Comparison of ENCODE assay signal across 8 cellular contexts in genomic region chr3:15292765-15293522, GRCh38. TPM values are rescaled to one million over a fixed set of nuclear protein-coding genes. Genes with fewer than 3 reads are reported as not detected.
DNase-seq lines count a peak whose midpoint lies in the region; ATAC-seq and TF ChIP-seq lines count a peak whose summit lies in the region.

No MANE protein-coding gene starts in this region.

- no peak overlapping the region for H2BK15ac ChIP-seq in neuronal stem cell (ENCODE audit: low read length)

- no peak overlapping the region for H3K4ac ChIP-seq in neuronal stem cell (ENCODE audit: low read length)

- H2AK5ac ChIP-seq in neuronal stem cell (ENCODE audit: low read depth, low read length), result no peak overlapping the region

- H3K9me3 ChIP-seq in SJCRH30 (replicated peaks) (no peaks in the 10 kb centered on the region), neuronal stem cell (replicated peaks in 1 of 2; ENCODE audit: control insufficient read depth in 2 of 2, insufficient read depth in 1 of 2, low read depth in 1 of 2, low read length in 2 of 2) (no peaks in the 10 kb centered on the region)

- H4K8ac ChIP-seq in neuronal stem cell (ENCODE audit: low read depth, low read length), result no peak overlapping the region

- H3K79me1 ChIP-seq in neuronal stem cell (ENCODE audit: low read depth, low read length), result no peaks in the 10 kb centered on the region

- H3K27ac ChIP-seq in SJCRH30 (no peak overlapping the region), neuronal stem cell (replicated peaks; ENCODE audit: low read length) (no peak overlapping the region)

- H3K27ac Mint-ChIP-seq in neural crest cell (ENCODE audit: unreplicated experiment), result peak overlapping the region; percentile 52

- H3K18ac ChIP-seq in neuronal stem cell (ENCODE audit: low read length), result no peak overlapping the region

- H2BK5ac ChIP-seq in neuronal stem cell (ENCODE audit: low read length), result no peak overlapping the region

- no peak overlapping the region for H2BK120ac ChIP-seq in neuronal stem cell (ENCODE audit: low read depth, low read length)

- no peak for TF ChIP-seq CTCF in fibroblast of mammary gland (conservative IDR thresholded peaks at IDR 0.05; ENCODE audit: control insufficient read depth, insufficient read depth, low read depth, low read length)
- no peak for TF ChIP-seq CTCF in neural crest cell (conservative IDR thresholded peaks at IDR 0.05)

- ATAC-seq in GM18517 (IDR thresholded peaks at IDR 0.05; ENCODE audit: unreplicated experiment), result no peak

- no peak overlapping the region for H3K4me3 Mint-ChIP-seq in neural crest cell

- no peak overlapping the region for H3K23ac ChIP-seq in neuronal stem cell (ENCODE audit: low read depth, low read length, poor library complexity)

- H4K91ac ChIP-seq in neuronal stem cell (ENCODE audit: low read depth, low read length, poor library complexity), result no peak overlapping the region

- H3K9me3 Mint-ChIP-seq in neural crest cell, result peaks cover 2% of the 10 kb centered on the region

- DNase-seq in A172 (ENCODE audit: low spot score) (peak; percentile 92), SJCRH30 (peak; percentile 15 to 33), fibroblast of mammary gland (ENCODE audit: low read depth) (peak; percentile 79), neural crest cell (ENCODE audit: low read depth, low spot score) (no peak), neuronal stem cell (ENCODE audit: low spot score) (no peak), NCI-H82 (lab: John Stamatoyannopoulos, UW) (no peak)
- DNase-seq in stimulated activated naive CD4-positive, alpha-beta T cell treated with Interleukin-2 at 50 U/mL for 16 hours (lab: John Stamatoyannopoulos, UW), result no peak

- H3K36me3 ChIP-seq in SJCRH30, result no peaks in the 10 kb centered on the region
- H3K36me3 ChIP-seq in neuronal stem cell (replicated peaks in 1 of 2; ENCODE audit: control insufficient read depth in 2 of 2, insufficient read depth in 2 of 2, low read length in 2 of 2), result no peaks in the 10 kb centered on the region

- no peak overlapping the region for H3K9ac ChIP-seq in neuronal stem cell (ENCODE audit: low read depth, low read length, poor library complexity)

- H3K4me3 ChIP-seq in SJCRH30 (no peak overlapping the region), fibroblast of mammary gland (ENCODE audit: control insufficient read depth, low read depth, low read length) (no peak overlapping the region), neuronal stem cell (ENCODE audit: low read length in 2 of 2) (no peak overlapping the region)

- no peak overlapping the region for H3K14ac ChIP-seq in neuronal stem cell (ENCODE audit: low read length)

- H3K4me1 ChIP-seq in SJCRH30, result peaks cover 26% of the 10 kb centered on the region
- no peaks in the 10 kb centered on the region for H3K4me1 ChIP-seq in neuronal stem cell (ENCODE audit: control insufficient read depth in 2 of 2, insufficient read depth in 1 of 2, low read depth in 1 of 2, low read length in 2 of 2)

- H3K4me2 ChIP-seq in neuronal stem cell (ENCODE audit: insufficient read depth, low read length, poor library complexity, severe bottlenecking), result no peak overlapping the region

- H2BK12ac ChIP-seq in neuronal stem cell (ENCODE audit: low read length), result no peak overlapping the region

- H3K4me1 Mint-ChIP-seq in neural crest cell, result no peaks in the 10 kb centered on the region

- H3K36me3 Mint-ChIP-seq in neural crest cell (ENCODE audit: low read depth), result no peaks in the 10 kb centered on the region

- WGBS in neuronal stem cell (ENCODE audit: extremely low coverage in 2 of 2, insufficient read length in 2 of 2, insufficient replicate concordance in 1 of 2), 2 donors, result no CpG with 5 or more reads among the region's 13 CpGs

- no peak overlapping the region for H2AFZ ChIP-seq in neuronal stem cell (ENCODE audit: low read length)

- H3K27me3 Mint-ChIP-seq in neural crest cell (ENCODE audit: low read depth), result no peaks in the 10 kb centered on the region

- H3K27me3 ChIP-seq in SJCRH30 (no peaks in the 10 kb centered on the region), neuronal stem cell (ENCODE audit: control insufficient read depth in 3 of 3, insufficient read depth in 3 of 3, low read depth in 1 of 3, low read length in 3 of 3) (no peaks in the 10 kb centered on the region)

RNA-seq across cellular contexts. Expression of gene SH3BP5, which starts 39.4 kb away (rescaled TPM):
- 85.4 and 90.2 TPM in 2 replicates for total RNA-seq in A172 (2014; rRNA removed; shearing (Covaris generic))
- total RNA-seq in SJCRH30 (2014; rRNA removed; shearing (Covaris generic)), result 8.1 and 8.5 TPM in 2 replicates
- 4.8 and 5.2 TPM in 2 replicates for total RNA-seq in neural crest cell
- polyA plus RNA-seq in neuronal stem cell (2013, experiment 1 of 2), result 6.1 TPM
- 6.0 TPM for polyA plus RNA-seq in neuronal stem cell (2013, experiment 2 of 2)

Comparison
In these comparisons a context has a peak if more than half of its experiments do, and no peak if none do; other contexts are left out.
1. DNase-seq: peak in A172 (single experiment), SJCRH30 (2 of 2) and fibroblast of mammary gland (single experiment); none in neural crest cell (single experiment), stimulated activated naive CD4-positive, alpha-beta T cell treated with Interleukin-2 at 50 U/mL for 16 hours (single experiment), neuronal stem cell (single experiment) and NCI-H82 (single experiment).